ENCODE assay signal across 8 cellular contexts in genomic region chr17:7281074-7281952, GRCh38. TPM values are rescaled to one million over a fixed set of nuclear protein-coding genes. Genes with fewer than 3 reads are reported as not detected.
DNase-seq lines count a peak whose midpoint lies in the region; ATAC-seq lines count a peak whose summit lies in the region.

TSS of gene SLC2A4 (plus strand) at chr17:7281718. CDS start at chr17:7281935, 217 bp downstream.

- H3K9me3 ChIP-seq in endocrine pancreas (ENCODE audit: control insufficient read depth, low read length) (no peaks in the 10 kb centered on the region), mesenchymal stem cell (ENCODE audit: control insufficient read depth, low read length) (no peaks in the 10 kb centered on the region)

- H2AFZ ChIP-seq in mesenchymal stem cell (ENCODE audit: low read depth, low read length), result peak within 1 kb of the TSS; percentile 80

- H3K36me3 ChIP-seq in endocrine pancreas (ENCODE audit: control insufficient read depth, insufficient read depth, low read length) (no peaks in the 10 kb centered on the region), mesenchymal stem cell (ENCODE audit: control insufficient read depth in 1 of 2, insufficient read depth in 2 of 2, low read depth in 1 of 2, low read length in 2 of 2) (no peaks in the 10 kb centered on the region)

- H2BK5ac ChIP-seq in mesenchymal stem cell (ENCODE audit: low read depth, low read length, poor library complexity, severe bottlenecking), result no peak within 1 kb of the TSS

- H3K27me3 ChIP-seq in endocrine pancreas (ENCODE audit: control insufficient read depth, insufficient read depth, low read length), result no peaks in the 10 kb centered on the region
- peaks cover 44 to 51% of the 10 kb centered on the region in 2 experiments for H3K27me3 ChIP-seq in mesenchymal stem cell (ENCODE audit: control insufficient read depth in 1 of 2, insufficient read depth in 1 of 2, low read length in 2 of 2)

- H3K27ac ChIP-seq in mesenchymal stem cell (ENCODE audit: low read length, poor library complexity, severe bottlenecking), result no peak within 1 kb of the TSS

- 1% methylated on average over 62 of the region's 71 CpGs for WGBS in mesenchymal stem cell

- peak within 1 kb of the TSS in 1 of 2 experiments; percentile 75 for H3K23ac ChIP-seq in mesenchymal stem cell (ENCODE audit: low read length in 2 of 2)

- H2BK12ac ChIP-seq in mesenchymal stem cell (ENCODE audit: low read length in 2 of 2), result no peak within 1 kb of the TSS

- no peak within 1 kb of the TSS for H3K4me3 ChIP-seq in endocrine pancreas (ENCODE audit: control insufficient read depth, insufficient read depth, low read length)
- H3K4me3 ChIP-seq in mesenchymal stem cell (ENCODE audit: insufficient read depth in 1 of 2, low read depth in 1 of 2, low read length in 2 of 2), result peak within 1 kb of the TSS; percentile 41 to 77

- DNase-seq in NCI-H1436 (lab: John Stamatoyannopoulos, UW) (peak; percentile 70), NCI-H1436 treated with DMSO at 0.1 percent for 48 hours (lab: John Stamatoyannopoulos, UW) (no peak), NOMO-1 treated with dmso at 0.1 percent for 144 hours (lab: John Stamatoyannopoulos, UW; ENCODE audit: unreplicated experiment) (peak; percentile 76), mesenchymal stem cell (peak; percentile 96)
- DNase-seq in activated CD8-positive, alpha-beta memory T cell treated with anti-CD3 and anti-CD28 coated beads, Interleukin-2, amount 50 U/mL, for 4 hours, result peak; percentile 86
- peak; percentile 80 to 95 (median 85) for DNase-seq in stimulated activated CD4-positive, alpha-beta T cell treated with anti-CD3 and anti-CD28 coated beads, TNF-alpha, amount 100 ng/mL, for 48 hours (ENCODE audit: low read depth in 3 of 3)

- peak within 1 kb of the TSS; percentile 77 for H2BK15ac ChIP-seq in mesenchymal stem cell (ENCODE audit: low read depth, poor library complexity, severe bottlenecking)

- H2BK120ac ChIP-seq in mesenchymal stem cell (ENCODE audit: low read depth, low read length), result no peak within 1 kb of the TSS

- H2AK5ac ChIP-seq in mesenchymal stem cell (ENCODE audit: low read length, severe bottlenecking), result no peak within 1 kb of the TSS

- no peak within 1 kb of the TSS for H3K4ac ChIP-seq in mesenchymal stem cell (ENCODE audit: low read depth in 1 of 2, low read length in 2 of 2)

- peak within 1 kb of the TSS; percentile 7 for H4K8ac ChIP-seq in mesenchymal stem cell (ENCODE audit: low read length)

- H3K4me1 ChIP-seq in endocrine pancreas (ENCODE audit: control insufficient read depth, insufficient read depth, low read length) (no peaks in the 10 kb centered on the region), mesenchymal stem cell (ENCODE audit: control insufficient read depth, insufficient read depth, low read depth, low read length) (peaks cover 20% of the 10 kb centered on the region)

- ATAC-seq in HG03457 (IDR thresholded peaks at IDR 0.05; ENCODE audit: unreplicated experiment), result peak; percentile 43

- no peaks in the 10 kb centered on the region for H3K79me1 ChIP-seq in mesenchymal stem cell (replicated peaks; ENCODE audit: low read length, poor library complexity, severe bottlenecking)

- H3K9ac ChIP-seq in endocrine pancreas (ENCODE audit: control insufficient read depth, insufficient read depth, low read length) (peak within 1 kb of the TSS; percentile 5), mesenchymal stem cell (ENCODE audit: low read length) (peak within 1 kb of the TSS; percentile 77)

- H4K91ac ChIP-seq in mesenchymal stem cell (ENCODE audit: low read length), result peak within 1 kb of the TSS; percentile 43

- H3K18ac ChIP-seq in mesenchymal stem cell (ENCODE audit: low read depth in 1 of 2, low read length in 2 of 2), result peak within 1 kb of the TSS in 1 of 2 experiments; percentile 35

- H3K14ac ChIP-seq in mesenchymal stem cell (ENCODE audit: low read length in 2 of 2), result peak within 1 kb of the TSS in 1 of 2 experiments; percentile 30

- peak within 1 kb of the TSS; percentile 69 for H3K4me2 ChIP-seq in mesenchymal stem cell (ENCODE audit: low read length, poor library complexity, severe bottlenecking)

RNA-seq across cellular contexts. Expression of gene SLC2A4, which starts in this region (rescaled TPM):
- polyA plus RNA-seq in mesenchymal stem cell (2013, experiment 1 of 2), result 0.19 TPM
- 0.23 TPM for polyA plus RNA-seq in mesenchymal stem cell (2013, experiment 2 of 2)
